In the genomic region with DNA sequence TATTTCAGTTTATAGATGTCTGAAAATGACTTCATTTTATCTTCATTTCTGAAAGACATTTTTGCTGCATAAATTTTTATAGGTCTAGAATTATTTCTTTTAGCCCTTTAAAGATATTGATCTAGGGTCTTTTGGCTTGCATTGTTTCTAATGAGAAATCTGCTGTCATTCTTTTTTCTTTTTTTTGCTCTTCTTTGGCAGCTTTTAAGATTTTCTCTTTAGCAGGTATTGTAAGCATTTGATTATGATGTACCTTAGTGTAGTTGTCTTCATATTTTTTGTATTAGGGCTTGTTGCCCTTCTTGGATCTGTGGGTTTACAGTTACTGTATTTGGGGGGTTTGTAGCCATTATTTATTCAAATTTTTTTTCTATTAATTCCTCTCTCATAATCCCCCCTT, we compare ENCODE assay signal across 29 cellular contexts.
"Had no signal": no experiment of that assay in that cellular context is flagged by ENCODE, and none has a peak within 500 bp of the region (broad histone marks: within the 10 kb centered on the region; RNA-seq: fewer than 3 reads in every experiment).

No MANE protein-coding gene starts in this region.

- H3K27ac Mint-ChIP-seq: dendritic cell treated with granulocyte-macrophage colony-stimulating factor and Interleukin-4, amounts not matched to agents 40 ng/mL and 50 ng/mL, for 4 days; effector memory CD8-positive, alpha-beta T cell; endodermal cell had no signal

- H3K27ac ChIP-seq: colonic mucosa, coronary artery, dorsolateral prefrontal cortex, epithelial cell of prostate, esophagus muscularis mucosa, esophagus squamous epithelium, foreskin keratinocyte, gastrocnemius medialis, gastroesophageal sphincter, heart left ventricle, heart right ventricle had no signal

- H3K4me1 Mint-ChIP-seq: endodermal cell had no signal

- H3K9me3 ChIP-seq: colonic mucosa, esophagus muscularis mucosa, esophagus squamous epithelium, gastrocnemius medialis, gastroesophageal sphincter, heart left ventricle, heart right ventricle had no signal

- H3K27me3 Mint-ChIP-seq: dendritic cell treated with granulocyte-macrophage colony-stimulating factor and Interleukin-4, amounts not matched to agents 40 ng/mL and 50 ng/mL, for 4 days had no signal

- H3K4me1 ChIP-seq: colonic mucosa, esophagus muscularis mucosa, gastroesophageal sphincter had no signal

- H3K4me3 ChIP-seq: colonic mucosa, coronary artery, dorsolateral prefrontal cortex, esophagus muscularis mucosa, esophagus squamous epithelium, gastrocnemius medialis, gastroesophageal sphincter, heart left ventricle, heart right ventricle had no signal

- H3K36me3 ChIP-seq: colonic mucosa, esophagus muscularis mucosa, esophagus squamous epithelium, gastrocnemius medialis, gastroesophageal sphincter, heart left ventricle, heart right ventricle had no signal

- H3K4me3 Mint-ChIP-seq: dendritic cell treated with granulocyte-macrophage colony-stimulating factor and Interleukin-4, amounts not matched to agents 40 ng/mL and 50 ng/mL, for 4 days; effector memory CD8-positive, alpha-beta T cell; endodermal cell had no signal

- H3K27me3 ChIP-seq: colonic mucosa, dorsolateral prefrontal cortex, esophagus muscularis mucosa, esophagus squamous epithelium, foreskin keratinocyte, gastrocnemius medialis, gastroesophageal sphincter, heart left ventricle, heart right ventricle had no signal

- ATAC-seq: effector memory CD8-positive, alpha-beta T cell; esophagus mucosa; foreskin keratinocyte; gastrocnemius medialis; gastroesophageal sphincter; heart left ventricle; heart right ventricle had no signal

- FAIRE-seq: colon, endometrium, endothelial cell of umbilical vein, frontal cortex had no signal

- H3K9me3 Mint-ChIP-seq: dendritic cell treated with granulocyte-macrophage colony-stimulating factor and Interleukin-4, amounts not matched to agents 40 ng/mL and 50 ng/mL, for 4 days; effector memory CD8-positive, alpha-beta T cell had no signal

- DNase-seq: colonic mucosa; cortex of kidney; dermis blood vessel endothelial cell; dorsolateral prefrontal cortex; effector CD4-positive, alpha-beta T cell; effector CD8-positive, alpha-beta T cell; effector memory CD4-positive, alpha-beta T cell; effector memory CD8-positive, alpha-beta T cell; endodermal cell; erythroblast; esophagus squamous epithelium; foreskin fibroblast; foreskin keratinocyte; foreskin melanocyte; gastrocnemius medialis; glutamatergic neuron; head of caudate nucleus; heart left ventricle; heart right ventricle had no signal
